In genomic region chr12:86712425-86712843, GRCh38 we compare ENCODE assay signal across 10 cellular contexts.
DNase-seq lines count a peak whose midpoint lies in the region; ATAC-seq and TF ChIP-seq lines count a peak whose summit lies in the region.
"Had no signal": no experiment of that assay in that cellular context is flagged by ENCODE, and none has a peak within 500 bp of the region (broad histone marks: within the 10 kb centered on the region; RNA-seq: fewer than 3 reads in every experiment).

No MANE protein-coding gene starts in this region.

- H3K27ac ChIP-seq in esophagus muscularis mucosa (replicated peaks in 1 of 4), result no peak overlapping the region

- WGBS in esophagus muscularis mucosa, result 54% methylated on average over 4 of the region's 4 CpGs

- ATAC-seq in HG02798 (IDR thresholded peaks at IDR 0.05; ENCODE audit: poor library complexity, unreplicated experiment) (peak; percentile 47), GM19351 (IDR thresholded peaks at IDR 0.05; ENCODE audit: unreplicated experiment) (no peak)

- H3K4me1 ChIP-seq in esophagus muscularis mucosa, result peaks cover 0 to 5% (median 0%) of the 10 kb centered on the region in 4 donors

- no peak overlapping the region for H3K4me3 ChIP-seq in AG04449 (ENCODE audit: low read depth, low read length)
- no peak overlapping the region for H3K4me3 ChIP-seq in esophagus muscularis mucosa

- intact Hi-C loops in esophagus muscularis mucosa (cut with DNase I), result no loop called here

- POLR2A ChIA-PET in AG04449 (lab: Yijun Ruan, JAX), result no interaction called here

- TF ChIP-seq EP300 in esophagus muscularis mucosa (IDR thresholded peaks at IDR 0.05), result no peak

- H3K36me3 ChIP-seq in esophagus muscularis mucosa, result no peaks in the 10 kb centered on the region

- peak; percentile 95 for DNase-seq in AG04449 (ENCODE audit: low read depth, low spot score)
- peak; percentile 15 for DNase-seq in T1000 (lab: John Stamatoyannopoulos, UW)
- peak; percentile 42 for DNase-seq in hepatic stellate cell (ENCODE audit: low spot score)
- DNase-seq in activated gamma-delta T cell (lab: John Stamatoyannopoulos, UW), result no peak
- DNase-seq in NCI-H128 (lab: John Stamatoyannopoulos, UW; ENCODE audit: unreplicated experiment), result no peak
- DNase-seq in esophagus muscularis mucosa (ENCODE audit: extremely low spot score), result no peak
- DNase-seq: cerebellar nuclear complex, Karpas-422 had no signal

- no peaks in the 10 kb centered on the region for H3K27me3 ChIP-seq in esophagus muscularis mucosa

- no peaks in the 10 kb centered on the region for H3K9me3 ChIP-seq in esophagus muscularis mucosa

- TF ChIP-seq CTCF in AG04449 (IDR thresholded peaks at IDR 0.05; ENCODE audit: insufficient read depth, low read length, missing control alignments), result no peak
- TF ChIP-seq CTCF in esophagus muscularis mucosa (IDR thresholded peaks at IDR 0.05), result no peak

- TF ChIP-seq POLR2A in esophagus muscularis mucosa (IDR thresholded peaks at IDR 0.05; ENCODE audit: low read depth), result no peak

- CTCF ChIA-PET in AG04449 (lab: Yijun Ruan, JAX), result no interaction called here

Comparison
In these comparisons a context has a peak if more than half of its experiments do, and no peak if none do; other contexts are left out.
1. DNase-seq: peak in AG04449 (single experiment), T1000 (single experiment) and hepatic stellate cell (single experiment); none in activated gamma-delta T cell (single experiment), NCI-H128 (single experiment) and esophagus muscularis mucosa (single experiment).